ENCODE assay signal across 27 cellular contexts in genomic region chr18:31407649-31408048, GRCh38. TPM values are rescaled to one million over a fixed set of nuclear protein-coding genes. Genes with fewer than 3 reads are reported as not detected.
"Had no signal": no experiment of that assay in that cellular context is flagged by ENCODE, and none has a peak within 500 bp of the region (broad histone marks: within the 10 kb centered on the region; RNA-seq: fewer than 3 reads in every experiment).

No MANE protein-coding gene starts in this region.

- H3K4me3 ChIP-seq: cardiac muscle cell, hepatocyte, left ventricle myocardium inferior, sigmoid colon, smooth muscle cell, testis, uterus had no signal

- H3K9me3 Mint-ChIP-seq: activated CD4-positive, alpha-beta T cell treated with anti-CD3 and anti-CD28 coated beads, Interleukin-2, amount 10 ng/mL, durations not matched to agents 7 days and 5 days; activated naive CD8-positive, alpha-beta T cell treated with anti-CD3 and anti-CD28 coated beads, Interleukin-2, amount 50 U/mL, for 24 hours had no signal

- H3K36me3 Mint-ChIP-seq: mesothelial cell of epicardium; natural killer cell; stimulated activated memory B cell treated with anti-CD40 and anti-IgM and Interleukin-4, amounts not matched to agents 10 μg/mL and 1 μg/mL and 100 μg/mL, for 72 hours had no signal

- H3K4me1 Mint-ChIP-seq: activated CD4-positive, alpha-beta T cell treated with anti-CD3 and anti-CD28 coated beads, Interleukin-2, amount 10 ng/mL, durations not matched to agents 7 days and 5 days; activated naive CD8-positive, alpha-beta T cell treated with anti-CD3 and anti-CD28 coated beads, Interleukin-2, amount 50 U/mL, for 24 hours; mesothelial cell of epicardium; natural killer cell; stimulated activated memory B cell treated with anti-CD40 and anti-IgM and Interleukin-4, amounts not matched to agents 10 μg/mL and 1 μg/mL and 100 μg/mL, for 72 hours had no signal

- DNase-seq: activated CD4-positive, alpha-beta T cell treated with anti-CD3 and anti-CD28 coated beads, Interleukin-2, amount 10 ng/mL, durations not matched to agents 7 days and 5 days; activated CD4-positive, CD25-positive, alpha-beta regulatory T cell treated with anti-CD3 and anti-CD28 coated beads, Interleukin-2, amount 50 U/mL, for 72 hours; activated CD8-positive, alpha-beta T cell treated with anti-CD3 and anti-CD28 coated beads, Interleukin-2, amount 10 ng/mL, durations not matched to agents 7 days and 5 days; activated gamma-delta T cell; activated naive CD4-positive, alpha-beta T cell treated with anti-CD3 and anti-CD28 coated beads, Interleukin-2, amount 50 U/mL, for 16 hours; activated naive CD8-positive, alpha-beta T cell treated with anti-CD3 and anti-CD28 coated beads, Interleukin-2, amount 50 U/mL, for 24 hours; foreskin melanocyte; left ventricle myocardium inferior; natural killer cell; retina; sigmoid colon; stimulated activated CD4-positive, alpha-beta T cell treated with anti-CD3 and anti-CD28 coated beads, Interleukin-15, amount 100 ng/mL, for 24 hours; testis; trophoblast cell; uterus; WERI-Rb-1 had no signal

- H3K36me3 ChIP-seq: cardiac muscle cell, left ventricle myocardium inferior, sigmoid colon, uterus, WERI-Rb-1 had no signal

- H3K27ac Mint-ChIP-seq: activated CD4-positive, alpha-beta T cell treated with anti-CD3 and anti-CD28 coated beads, Interleukin-2, amount 10 ng/mL, durations not matched to agents 7 days and 5 days; activated CD8-positive, alpha-beta T cell treated with anti-CD3 and anti-CD28 coated beads, Interleukin-2, amount 10 ng/mL, durations not matched to agents 7 days and 5 days; activated naive CD8-positive, alpha-beta T cell treated with anti-CD3 and anti-CD28 coated beads, Interleukin-2, amount 50 U/mL, for 24 hours; activated T-helper 1 cell treated with anti-CD3 and anti-CD28 coated beads, Interleukin-12 subunit alpha, Interleukin-12 subunit beta, Interleukin-2, Interleukin-4 antibody, amounts not matched to agents 30 ng/mL and 10 ng/mL and 1 ng/mL, durations not matched to agents 14 hours and 24 hours and 36 hours; mesothelial cell of epicardium; natural killer cell; progenitor cell of endocrine pancreas; stimulated activated memory B cell treated with anti-CD40 and anti-IgM and Interleukin-4, amounts not matched to agents 10 μg/mL and 1 μg/mL and 100 μg/mL, for 72 hours had no signal

- H3K4me3 Mint-ChIP-seq: activated CD4-positive, alpha-beta T cell treated with anti-CD3 and anti-CD28 coated beads, Interleukin-2, amount 10 ng/mL, durations not matched to agents 7 days and 5 days; activated CD8-positive, alpha-beta T cell treated with anti-CD3 and anti-CD28 coated beads, Interleukin-2, amount 10 ng/mL, durations not matched to agents 7 days and 5 days; activated naive CD8-positive, alpha-beta T cell treated with anti-CD3 and anti-CD28 coated beads, Interleukin-2, amount 50 U/mL, for 24 hours; activated T-helper 1 cell treated with anti-CD3 and anti-CD28 coated beads, Interleukin-12 subunit alpha, Interleukin-12 subunit beta, Interleukin-2, Interleukin-4 antibody, amounts not matched to agents 30 ng/mL and 10 ng/mL and 1 ng/mL, durations not matched to agents 14 hours and 24 hours and 36 hours; mesothelial cell of epicardium; natural killer cell; stimulated activated memory B cell treated with anti-CD40 and anti-IgM and Interleukin-4, amounts not matched to agents 10 μg/mL and 1 μg/mL and 100 μg/mL, for 72 hours had no signal

- ATAC-seq: activated CD8-positive, alpha-beta T cell treated with anti-CD3 and anti-CD28 coated beads, Interleukin-2, amount 10 ng/mL, durations not matched to agents 7 days and 5 days; activated naive CD8-positive, alpha-beta T cell treated with anti-CD3 and anti-CD28 coated beads, Interleukin-2, amount 50 U/mL, for 24 hours; natural killer cell; stimulated activated memory B cell treated with anti-CD40 and anti-IgM and Interleukin-4, amounts not matched to agents 10 μg/mL and 1 μg/mL and 100 μg/mL, for 72 hours had no signal

- H3K27me3 ChIP-seq: cardiac muscle cell, hepatocyte, sigmoid colon, testis, uterus had no signal

- H3K27me3 Mint-ChIP-seq: activated CD4-positive, alpha-beta T cell treated with anti-CD3 and anti-CD28 coated beads, Interleukin-2, amount 10 ng/mL, durations not matched to agents 7 days and 5 days; activated naive CD8-positive, alpha-beta T cell treated with anti-CD3 and anti-CD28 coated beads, Interleukin-2, amount 50 U/mL, for 24 hours; progenitor cell of endocrine pancreas; stimulated activated memory B cell treated with anti-CD40 and anti-IgM and Interleukin-4, amounts not matched to agents 10 μg/mL and 1 μg/mL and 100 μg/mL, for 72 hours had no signal

RNA-seq across cellular contexts. Expression of gene DSG4, which starts 31.1 kb away (rescaled TPM):
- total RNA-seq: activated CD4-positive, alpha-beta T cell treated with anti-CD3 and anti-CD28 coated beads, Interleukin-2, amount 10 ng/mL, durations not matched to agents 7 days and 5 days; activated CD8-positive, alpha-beta T cell treated with anti-CD3 and anti-CD28 coated beads, Interleukin-2, amount 10 ng/mL, durations not matched to agents 7 days and 5 days; activated T-helper 1 cell treated with anti-CD3 and anti-CD28 coated beads, Interleukin-12 subunit alpha, Interleukin-12 subunit beta, Interleukin-2, Interleukin-4 antibody, amounts not matched to agents 30 ng/mL and 10 ng/mL and 1 ng/mL, durations not matched to agents 14 hours and 24 hours and 36 hours; cardiac muscle cell; chondrocyte; epithelial cell of proximal tubule; left ventricle myocardium inferior; lung microvascular endothelial cell; natural killer cell; osteocyte; progenitor cell of endocrine pancreas; sigmoid colon had no signal

RNA-seq across cellular contexts. Expression of gene DSG3, which starts 39.9 kb away (rescaled TPM):
- total RNA-seq: activated CD4-positive, alpha-beta T cell treated with anti-CD3 and anti-CD28 coated beads, Interleukin-2, amount 10 ng/mL, durations not matched to agents 7 days and 5 days; activated CD8-positive, alpha-beta T cell treated with anti-CD3 and anti-CD28 coated beads, Interleukin-2, amount 10 ng/mL, durations not matched to agents 7 days and 5 days; activated T-helper 1 cell treated with anti-CD3 and anti-CD28 coated beads, Interleukin-12 subunit alpha, Interleukin-12 subunit beta, Interleukin-2, Interleukin-4 antibody, amounts not matched to agents 30 ng/mL and 10 ng/mL and 1 ng/mL, durations not matched to agents 14 hours and 24 hours and 36 hours; cardiac muscle cell; chondrocyte; epithelial cell of proximal tubule; left ventricle myocardium inferior; lung microvascular endothelial cell; osteocyte; progenitor cell of endocrine pancreas; sigmoid colon had no signal
